ENCODE assay signal across 26 cellular contexts in the genomic region with DNA sequence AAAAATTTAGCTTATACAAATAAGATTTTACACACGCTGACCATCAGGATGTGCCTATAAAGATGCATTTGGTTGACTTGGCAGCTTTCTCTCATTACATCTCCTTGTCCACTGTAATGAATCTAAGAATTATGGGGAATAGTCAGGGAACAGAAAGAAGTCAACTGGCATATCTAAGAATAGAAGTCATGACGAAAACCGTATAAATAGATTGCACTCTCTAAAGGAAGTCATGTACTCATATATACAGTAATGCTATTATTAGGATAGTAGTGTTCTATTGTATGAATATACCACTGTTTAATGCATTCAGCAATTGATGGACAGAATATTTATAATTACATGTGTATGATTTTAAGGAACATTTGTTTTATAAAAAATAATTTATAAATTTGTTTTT.
"Had no signal": no experiment of that assay in that cellular context is flagged by ENCODE, and none has a peak within 500 bp of the region (broad histone marks: within the 10 kb centered on the region; RNA-seq: fewer than 3 reads in every experiment).

No MANE protein-coding gene starts in this region.

- H3K9me3 ChIP-seq: body of pancreas had no signal

- DNase-seq: activated B cell treated with CpG ODN at 0.5 μM for 24 hours; activated CD4-positive, alpha-beta T cell treated with anti-CD3 and anti-CD28 coated beads for 1 hour; activated CD4-positive, alpha-beta T cell treated with anti-CD3 and anti-CD28 coated beads, Interleukin-2, amount 10 ng/mL, durations not matched to agents 24 days and 14 days; activated CD4-positive, alpha-beta T cell treated with anti-CD3 and anti-CD28 coated beads, Interleukin-2, amount 50 U/mL, for 48 hours; activated CD8-positive, alpha-beta memory T cell treated with anti-CD3 and anti-CD28 coated beads, Interleukin-2, amount 10 ng/mL, durations not matched to agents 7 days and 5 days; activated effector memory CD4-positive, alpha-beta T cell treated with Interleukin-2 at 50 U/mL for 16 hours; activated naive CD4-positive, alpha-beta T cell; activated T-cell treated with anti-CD3 and anti-CD28 coated beads, Interleukin-2, amount 50 U/mL, for 24 hours; aorta; body of pancreas; KG1; NCI-H1092 treated with DMSO at 0.1 percent for 48 hours; NCI-H1417 treated with DMSO at 0.1 percent for 48 hours; NCI-H1694; NCI-H2029; NCI-H345; NCI-H510A; NCI-H526 treated with DMSO at 0.1 percent for 48 hours; NCI-H82; NK-92 treated with Interleukin-12 subunit alpha and Interleukin-12 subunit beta, amount 100 ng/mL, for 24 hours; PC-3; SIG-M5; T-cell had no signal

- H3K27me3 ChIP-seq: body of pancreas had no signal

- H3K4me3 ChIP-seq: body of pancreas, SK-N-MC had no signal

- H3K27ac ChIP-seq: body of pancreas, SK-N-MC had no signal

- ATAC-seq: activated CD8-positive, alpha-beta memory T cell treated with anti-CD3 and anti-CD28 coated beads, Interleukin-2, amount 10 ng/mL, durations not matched to agents 7 days and 5 days; body of pancreas; PC-3; T-cell had no signal

- FAIRE-seq: bronchial epithelial cell, RCC 7860 had no signal
